Comparison of ENCODE assay signal across 10 cellular contexts in the genomic region with DNA sequence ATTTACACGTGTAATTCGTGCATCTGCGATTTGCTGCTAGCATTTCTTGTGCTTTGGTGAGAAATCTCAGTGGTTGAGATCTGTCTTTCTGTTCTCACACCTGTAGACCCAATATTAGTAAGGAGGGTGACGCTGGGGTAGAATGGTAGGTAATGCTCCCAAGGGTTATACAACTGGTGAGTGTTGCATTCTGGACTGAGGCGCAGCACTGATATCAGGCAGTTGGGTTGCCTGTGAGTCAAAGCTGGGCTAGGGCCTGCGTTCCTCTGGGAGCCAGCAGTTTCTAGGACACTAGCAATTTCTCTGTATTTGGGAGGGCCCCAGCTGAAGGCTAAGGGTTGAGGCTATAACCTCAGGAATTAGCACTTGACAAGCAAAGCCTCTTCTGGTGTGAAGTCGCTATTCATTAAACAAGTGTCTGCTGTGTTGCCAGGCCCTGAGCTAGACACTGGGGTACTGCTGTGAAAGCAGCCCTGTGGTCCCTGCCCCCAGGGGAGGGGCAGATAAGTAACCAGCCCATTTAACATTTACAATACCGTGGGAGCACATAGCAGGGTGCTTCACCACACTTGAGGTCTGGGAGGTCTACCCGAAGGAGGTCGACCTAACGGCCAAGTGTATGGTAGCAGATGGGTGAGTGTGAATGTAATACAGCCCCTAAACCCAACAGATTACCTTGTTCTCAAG. TPM values are rescaled to one million over a fixed set of nuclear protein-coding genes. Genes with fewer than 3 reads are reported as not detected.
DNase-seq lines count a peak whose midpoint lies in the region; ATAC-seq and TF ChIP-seq lines count a peak whose summit lies in the region.
"Had no signal": no experiment of that assay in that cellular context is flagged by ENCODE, and none has a peak within 500 bp of the region (broad histone marks: within the 10 kb centered on the region; RNA-seq: fewer than 3 reads in every experiment).

No MANE protein-coding gene starts in this region.

- POLR2A ChIA-PET in PC-3 (lab: Charles Lee; ENCODE audit: unreplicated experiment): no interaction called here

- H3K4me3 ChIP-seq in BLaER1 treated with 17β-estradiol and CSF1 and Interleukin-3, amounts not matched to agents 10 nM and 100 nM: no peak overlapping the region
- H3K4me3 ChIP-seq in PC-3 (ENCODE audit: low read length): no peak overlapping the region
- H3K4me3 ChIP-seq: thoracic aorta had no signal

- CTCF ChIA-PET in PC-3 (lab: Charles Lee): no interaction called here

- H3K9ac ChIP-seq in BLaER1 treated with 17β-estradiol and CSF1 and Interleukin-3, amounts not matched to agents 10 nM and 100 nM: peak overlapping the region in 1 of 11 experiments; percentile 4; a peak in 1 of 22 replicates
- H3K9ac ChIP-seq in PC-3 (ENCODE audit: low read length): no peak overlapping the region

- H3K4me2 ChIP-seq in BLaER1 treated with 17β-estradiol and CSF1 and Interleukin-3, amounts not matched to agents 10 nM and 100 nM: peak overlapping the region; percentile 43 to 85 (median 65)
- H3K4me2 ChIP-seq in PC-3 (ENCODE audit: low read length): no peak overlapping the region

- BruUV-seq in PC-3 (replicated peaks; lab: Mats Ljungman, UMichigan): no TSS peak

- peak overlapping the region in 2 of 11 experiments; percentile 5 to 23; a peak in 3 of 22 replicates for H3K27ac ChIP-seq in BLaER1 treated with 17β-estradiol and CSF1 and Interleukin-3, amounts not matched to agents 10 nM and 100 nM
- no peak overlapping the region for H3K27ac ChIP-seq in PC-3 (ENCODE audit: low read length)

- ATAC-seq in GM21390 (IDR thresholded peaks at IDR 0.05; ENCODE audit: unreplicated experiment): peak; percentile 67
- peak; percentile 50 for ATAC-seq in HG03558 (IDR thresholded peaks at IDR 0.05; ENCODE audit: extremely low read depth, unreplicated experiment)
- peak; percentile 67 for ATAC-seq in Right ventricle myocardium superior (ENCODE audit: poor library complexity)
- ATAC-seq in esophagus mucosa: no peak
- no peak for ATAC-seq in PC-3

- peaks cover 100% of the 10 kb centered on the region in 11 experiments for H4K20me1 ChIP-seq in BLaER1 treated with 17β-estradiol and CSF1 and Interleukin-3, amounts not matched to agents 10 nM and 100 nM
- peaks cover 61% of the 10 kb centered on the region for H4K20me1 ChIP-seq in PC-3 (ENCODE audit: low read length)

- peaks cover 97 to 100% (median 98%) of the 10 kb centered on the region in 10 experiments for H3K4me1 ChIP-seq in BLaER1 treated with 17β-estradiol and CSF1 and Interleukin-3, amounts not matched to agents 10 nM and 100 nM
- peaks cover 8% of the 10 kb centered on the region for H3K4me1 ChIP-seq in PC-3 (ENCODE audit: insufficient read depth, low read length)

- H3K9me3 ChIP-seq in BLaER1 treated with 17β-estradiol and CSF1 and Interleukin-3, amounts not matched to agents 10 nM and 100 nM (replicated peaks in 1 of 11): no peaks in the 10 kb centered on the region
- no peaks in the 10 kb centered on the region for H3K9me3 ChIP-seq in PC-3 (ENCODE audit: low read length)
- H3K9me3 ChIP-seq: thoracic aorta had no signal

- TF ChIP-seq CTCF in PC-3 (conservative IDR thresholded peaks at IDR 0.05; ENCODE audit: low read depth, low read length): no peak

- no peaks in the 10 kb centered on the region for H3K27me3 ChIP-seq in BLaER1 treated with 17β-estradiol and CSF1 and Interleukin-3, amounts not matched to agents 10 nM and 100 nM
- H3K27me3 ChIP-seq in PC-3 (ENCODE audit: low read length): no peaks in the 10 kb centered on the region

- H3F3A ChIP-seq in PC-3 (ENCODE audit: low read length, unreplicated experiment): no peaks in the 10 kb centered on the region

- peaks cover 0 to 37% (median 17%) of the 10 kb centered on the region in 11 experiments; a peak in 11 of 22 replicates for H3K36me3 ChIP-seq in BLaER1 treated with 17β-estradiol and CSF1 and Interleukin-3, amounts not matched to agents 10 nM and 100 nM
- H3K36me3 ChIP-seq in PC-3 (ENCODE audit: low read depth, low read length): no peaks in the 10 kb centered on the region
- H3K36me3 ChIP-seq: thoracic aorta had no signal

- DNase-seq in Right ventricle myocardium superior: no peak
- no peak for DNase-seq in PC-3
- DNase-seq in HK-2 (ENCODE audit: unreplicated experiment): no peak
- DNase-seq in activated CD4-positive, alpha-beta T cell treated with anti-CD3 and anti-CD28 coated beads for 1 hour: no peak
- DNase-seq: MV-4-11 had no signal

- H2AFZ ChIP-seq in PC-3 (ENCODE audit: low read length): no peak overlapping the region

- H3K9me2 ChIP-seq in PC-3 (replicated peaks; ENCODE audit: low read length): no peaks in the 10 kb centered on the region

- intact Hi-C loops in Right ventricle myocardium superior (cut with DNase I): no loop called here
- intact Hi-C loops in PC-3 (cut with micrococcal nuclease): no loop called here

- peaks cover 100% of the 10 kb centered on the region for H3K79me2 ChIP-seq in PC-3 (ENCODE audit: low read length)

RNA-seq across cellular contexts. Expression of gene LARP1, which starts 28.7 kb away (rescaled TPM):
- 151 TPM for total RNA-seq in Right ventricle myocardium superior
- total RNA-seq in esophagus mucosa: 144 TPM
- 63.9 and 123 TPM in 2 replicates for total RNA-seq in PC-3 (2014; rRNA removed)

Comparison
In these comparisons a context has a peak if more than half of its experiments do, and no peak if none do; other contexts are left out.
1. ATAC-seq: peak in GM21390 (single experiment), HG03558 (single experiment) and Right ventricle myocardium superior (single experiment); none in esophagus mucosa (single experiment) and PC-3 (single experiment).